ENCODE assay signal across 1 cellular context in genomic region chr19:6414033-6414643, GRCh38.
A peak's percentile ranks its signal among the peaks of the same experiment; 100 is the strongest.
TF ChIP-seq lines count a peak whose summit lies in the region.

No MANE protein-coding gene starts in this region.

TF ChIP-seq in K562, 482 proteins besides CTCF, POLR2A, EP300 and RAD21:
- TF ChIP-seq ZBTB7A (IDR thresholded peaks at IDR 0.05; ENCODE audit: borderline replicate concordance, control insufficient read depth, low read depth, low read length): peak; percentile 71
- TF ChIP-seq POLR2G (IDR thresholded peaks at IDR 0.05; ENCODE audit: low read depth, low read length): peak; percentile 43; the same call in 1 of the 2 replicates
- TF ChIP-seq ZNF232 (CRISPR knock-in tag; IDR thresholded peaks at IDR 0.05): no peak
- peak; percentile 96 for TF ChIP-seq ZBTB33 (CRISPR knock-in tag; IDR thresholded peaks at IDR 0.05)
- peak; percentile 28 for TF ChIP-seq RBM22 (IDR thresholded peaks at IDR 0.05; ENCODE audit: low read depth, low read length, poor library complexity, severe bottlenecking)
- TF ChIP-seq SUPT5H (IDR thresholded peaks at IDR 0.05): 0 out of 2 replicates have a peak, but pooled peaks have one; percentile 28
- TF ChIP-seq TAF7 (tag; IDR thresholded peaks at IDR 0.05): no peak
